In genomic region chr11:64100782-64101358, GRCh38 we compare ENCODE assay signal across 23 cellular contexts.
DNase-seq lines count a peak whose midpoint lies in the region; ATAC-seq and TF ChIP-seq lines count a peak whose summit lies in the region.
"Had no signal": no experiment of that assay in that cellular context is flagged by ENCODE, and none has a peak within 500 bp of the region (broad histone marks: within the 10 kb centered on the region; RNA-seq: fewer than 3 reads in every experiment).

No MANE protein-coding gene starts in this region.

- H3K27me3 Mint-ChIP-seq in WTC11 (ENCODE audit: low read depth) = peaks cover 70% of the 10 kb centered on the region
- H3K27me3 Mint-ChIP-seq: activated CD8-positive, alpha-beta memory T cell treated with anti-CD3 and anti-CD28 coated beads, Interleukin-2, amount 10 ng/mL, durations not matched to agents 7 days and 5 days had no signal

- H3K9me3 ChIP-seq in skeletal muscle tissue (ENCODE audit: control insufficient read depth in 3 of 3, low read length in 3 of 3) = no peaks in the 10 kb centered on the region
- H3K9me3 ChIP-seq: Caco-2, heart left ventricle, stomach had no signal

- H3K36me3 Mint-ChIP-seq in WTC11 = no peaks in the 10 kb centered on the region
- H3K36me3 Mint-ChIP-seq: activated CD8-positive, alpha-beta memory T cell treated with anti-CD3 and anti-CD28 coated beads, Interleukin-2, amount 10 ng/mL, durations not matched to agents 7 days and 5 days had no signal

- H3K27ac Mint-ChIP-seq in WTC11 = 0 out of 2 replicates have a peak overlapping the region, but pooled peaks have one; percentile 72
- H3K27ac Mint-ChIP-seq: activated CD8-positive, alpha-beta memory T cell treated with anti-CD3 and anti-CD28 coated beads, Interleukin-2, amount 10 ng/mL, durations not matched to agents 7 days and 5 days had no signal

- peaks cover 7% of the 10 kb centered on the region for H3K4me1 Mint-ChIP-seq in WTC11
- H3K4me1 Mint-ChIP-seq: activated CD8-positive, alpha-beta memory T cell treated with anti-CD3 and anti-CD28 coated beads, Interleukin-2, amount 10 ng/mL, durations not matched to agents 7 days and 5 days had no signal

- H3K4me3 Mint-ChIP-seq in WTC11 = no peak overlapping the region
- H3K4me3 Mint-ChIP-seq: activated CD8-positive, alpha-beta memory T cell treated with anti-CD3 and anti-CD28 coated beads, Interleukin-2, amount 10 ng/mL, durations not matched to agents 7 days and 5 days had no signal

- H3K4me1 ChIP-seq in skeletal muscle tissue (ENCODE audit: control insufficient read depth in 3 of 3, insufficient read depth in 3 of 3, low read length in 3 of 3) = peaks cover 27 to 94% (median 70%) of the 10 kb centered on the region in 3 donors
- H3K4me1 ChIP-seq: Caco-2 had no signal

- peak; percentile 49 for DNase-seq in DMS79 treated with DMSO at 0.1 percent for 48 hours (lab: John Stamatoyannopoulos, UW)
- DNase-seq in WTC11 (ENCODE audit: low spot score) = no peak
- DNase-seq in kidney tubule cell (ENCODE audit: low spot score) = peak; percentile 39
- DNase-seq: activated CD4-positive, alpha-beta T cell treated with anti-CD3 and anti-CD28 coated beads, Interleukin-2, amount 50 U/mL, for 1 hour; activated CD8-positive, alpha-beta memory T cell treated with anti-CD3 and anti-CD28 coated beads, Interleukin-2, amount 10 ng/mL, durations not matched to agents 7 days and 5 days; activated T-cell treated with anti-CD3 and anti-CD28 coated beads, Interleukin-2, amount 50 U/mL, for 48 hours; brain microvascular endothelial cell; effector CD8-positive, alpha-beta T cell; heart left ventricle; NCI-H1694; NCI-H2171 treated with DMSO at 0.1 percent for 48 hours; SIG-M5; stomach; T1000; trophoblast cell; WERI-Rb-1 had no signal

- H3K9me3 Mint-ChIP-seq in WTC11 = no peaks in the 10 kb centered on the region

- H3K27ac ChIP-seq in skeletal muscle tissue (ENCODE audit: low read depth, low read length) = no peak overlapping the region
- H3K27ac ChIP-seq: brain microvascular endothelial cell, heart left ventricle, stomach, WERI-Rb-1 had no signal

- TF ChIP-seq CTCF in WTC11 (IDR thresholded peaks at IDR 0.05) = no peak

- peak overlapping the region; percentile 27 to 75 (median 48) for H3K9ac ChIP-seq in skeletal muscle tissue (ENCODE audit: low read depth in 1 of 3, low read length in 3 of 3)

- peak overlapping the region in 1 of 3 donors; percentile 35 for H3K4me3 ChIP-seq in skeletal muscle tissue (ENCODE audit: low read length in 3 of 3)
- H3K4me3 ChIP-seq: heart left ventricle, stomach had no signal

- peak; percentile 21; the same call in 1 of the 2 replicates for ATAC-seq in WTC11
- ATAC-seq in HG02840 (IDR thresholded peaks at IDR 0.05; ENCODE audit: low FRiP score, unreplicated experiment) = no peak
- no peak for ATAC-seq in HG03139 (IDR thresholded peaks at IDR 0.05; ENCODE audit: unreplicated experiment)
- ATAC-seq in HG03097 (IDR thresholded peaks at IDR 0.05; ENCODE audit: low FRiP score, unreplicated experiment) = no peak
- no peak for ATAC-seq in GM21717 (IDR thresholded peaks at IDR 0.05; ENCODE audit: unreplicated experiment)
- ATAC-seq: activated CD8-positive, alpha-beta memory T cell treated with anti-CD3 and anti-CD28 coated beads, Interleukin-2, amount 10 ng/mL, durations not matched to agents 7 days and 5 days; heart left ventricle; HepG2 had no signal

- no peaks in the 10 kb centered on the region for H3K27me3 ChIP-seq in skeletal muscle tissue (ENCODE audit: control insufficient read depth in 3 of 3, insufficient read depth in 3 of 3, low read length in 3 of 3)
- H3K27me3 ChIP-seq: heart left ventricle, stomach had no signal

- CTCF ChIA-PET in WTC11 (lab: Charles Lee) = interaction anchor here (0.5 to 2.3 kb wide), 10 partner anchors 10 to 209 kb away, joined by 3 to 6 read pairs (median 4); no protein-coding TSS in a partner anchor

- POLR2A ChIA-PET in WTC11 (lab: Charles Lee) = no interaction called here

- H3K36me3 ChIP-seq in skeletal muscle tissue (ENCODE audit: control insufficient read depth in 3 of 3, insufficient read depth in 3 of 3, low read length in 3 of 3) = no peaks in the 10 kb centered on the region
- H3K36me3 ChIP-seq: brain microvascular endothelial cell, heart left ventricle, stomach, WERI-Rb-1 had no signal

TF ChIP-seq in WTC11, 78 proteins besides CTCF, POLR2A, EP300 and RAD21 (continues in another document):
- TF ChIP-seq TEAD4 (CRISPR knock-in tag; IDR thresholded peaks at IDR 0.05) (no peak), NR3C1 (CRISPR knock-in tag; conservative IDR thresholded peaks at IDR 0.05; ENCODE audit: low read depth) (no peak), NFE2L1 (CRISPR knock-in tag; IDR thresholded peaks at IDR 0.05) (no peak), FOXK1 (CRISPR knock-in tag; IDR thresholded peaks at IDR 0.05) (no peak), ZNF121 (CRISPR knock-in tag; IDR thresholded peaks at IDR 0.05) (no peak), MYBL2 (CRISPR knock-in tag; IDR thresholded peaks at IDR 0.05) (no peak), KAT7 (CRISPR knock-in tag; IDR thresholded peaks at IDR 0.05; ENCODE audit: borderline replicate concordance) (no peak), GTF2I (CRISPR knock-in tag; conservative IDR thresholded peaks at IDR 0.05) (no peak), ZNF281 (CRISPR knock-in tag; IDR thresholded peaks at IDR 0.05) (no peak), ZNF423 (CRISPR knock-in tag; IDR thresholded peaks at IDR 0.05) (no peak), JAZF1 (CRISPR knock-in tag; IDR thresholded peaks at IDR 0.05) (no peak), FOXP4 (CRISPR knock-in tag; IDR thresholded peaks at IDR 0.05) (no peak)
- TF ChIP-seq, protein P1, sequence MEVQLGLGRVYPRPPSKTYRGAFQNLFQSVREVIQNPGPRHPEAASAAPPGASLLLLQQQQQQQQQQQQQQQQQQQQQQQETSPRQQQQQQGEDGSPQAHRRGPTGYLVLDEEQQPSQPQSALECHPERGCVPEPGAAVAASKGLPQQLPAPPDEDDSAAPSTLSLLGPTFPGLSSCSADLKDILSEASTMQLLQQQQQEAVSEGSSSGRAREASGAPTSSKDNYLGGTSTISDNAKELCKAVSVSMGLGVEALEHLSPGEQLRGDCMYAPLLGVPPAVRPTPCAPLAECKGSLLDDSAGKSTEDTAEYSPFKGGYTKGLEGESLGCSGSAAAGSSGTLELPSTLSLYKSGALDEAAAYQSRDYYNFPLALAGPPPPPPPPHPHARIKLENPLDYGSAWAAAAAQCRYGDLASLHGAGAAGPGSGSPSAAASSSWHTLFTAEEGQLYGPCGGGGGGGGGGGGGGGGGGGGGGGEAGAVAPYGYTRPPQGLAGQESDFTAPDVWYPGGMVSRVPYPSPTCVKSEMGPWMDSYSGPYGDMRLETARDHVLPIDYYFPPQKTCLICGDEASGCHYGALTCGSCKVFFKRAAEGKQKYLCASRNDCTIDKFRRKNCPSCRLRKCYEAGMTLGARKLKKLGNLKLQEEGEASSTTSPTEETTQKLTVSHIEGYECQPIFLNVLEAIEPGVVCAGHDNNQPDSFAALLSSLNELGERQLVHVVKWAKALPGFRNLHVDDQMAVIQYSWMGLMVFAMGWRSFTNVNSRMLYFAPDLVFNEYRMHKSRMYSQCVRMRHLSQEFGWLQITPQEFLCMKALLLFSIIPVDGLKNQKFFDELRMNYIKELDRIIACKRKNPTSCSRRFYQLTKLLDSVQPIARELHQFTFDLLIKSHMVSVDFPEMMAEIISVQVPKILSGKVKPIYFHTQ (CRISPR knock-in tag; IDR thresholded peaks at IDR 0.05) = no peak
- TF ChIP-seq, protein P2, sequence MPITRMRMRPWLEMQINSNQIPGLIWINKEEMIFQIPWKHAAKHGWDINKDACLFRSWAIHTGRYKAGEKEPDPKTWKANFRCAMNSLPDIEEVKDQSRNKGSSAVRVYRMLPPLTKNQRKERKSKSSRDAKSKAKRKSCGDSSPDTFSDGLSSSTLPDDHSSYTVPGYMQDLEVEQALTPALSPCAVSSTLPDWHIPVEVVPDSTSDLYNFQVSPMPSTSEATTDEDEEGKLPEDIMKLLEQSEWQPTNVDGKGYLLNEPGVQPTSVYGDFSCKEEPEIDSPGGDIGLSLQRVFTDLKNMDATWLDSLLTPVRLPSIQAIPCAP (CRISPR knock-in tag; IDR thresholded peaks at IDR 0.05) = no peak
